8 cellular contexts compared by ENCODE assay signal in the genomic region with DNA sequence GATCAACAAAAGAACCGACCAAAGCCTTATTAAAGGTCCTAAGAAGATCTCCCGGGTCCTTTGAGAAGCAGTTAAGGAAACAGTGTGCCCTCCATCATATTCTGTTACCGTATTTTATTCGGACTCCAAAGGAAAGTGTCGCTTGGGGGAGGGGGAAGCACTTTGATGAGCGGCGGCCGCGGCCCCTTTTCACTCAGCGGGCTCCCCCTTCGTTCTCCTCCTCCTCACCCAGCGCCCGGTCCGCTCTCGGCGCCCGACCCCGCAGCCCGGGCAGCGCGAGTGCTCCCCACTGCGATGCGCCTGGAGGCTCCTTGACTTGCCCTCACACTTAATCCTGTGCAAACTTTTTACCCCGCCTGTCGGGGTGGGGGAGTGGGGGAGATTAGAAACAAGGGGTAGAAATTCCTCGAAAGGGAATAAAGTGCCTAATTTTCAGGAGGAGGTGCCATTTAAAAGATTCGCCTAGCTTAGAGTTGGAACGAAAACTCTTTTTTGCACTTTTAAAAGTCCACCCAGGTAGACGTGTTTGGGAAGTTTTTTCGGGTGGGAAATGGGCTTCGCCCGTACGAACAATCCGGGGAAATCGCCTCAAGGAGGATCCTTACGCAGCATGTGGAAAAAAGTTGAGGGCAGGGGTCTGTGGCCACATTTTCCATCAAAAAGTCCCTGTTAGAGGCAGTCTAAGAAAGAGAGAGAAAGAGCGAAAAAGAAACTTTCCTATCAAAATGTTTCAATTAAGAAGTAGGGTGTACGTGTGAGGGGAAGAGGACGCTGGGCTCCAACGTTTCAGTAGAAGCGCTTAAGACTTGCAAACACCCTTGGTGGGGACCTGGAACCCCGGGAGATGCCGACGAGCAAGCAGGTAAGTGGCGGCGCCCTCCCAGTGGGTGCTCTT. TPM values are rescaled to one million over a fixed set of nuclear protein-coding genes. Genes with fewer than 3 reads are reported as not detected.
DNase-seq lines count a peak whose midpoint lies in the region; ATAC-seq and TF ChIP-seq lines count a peak whose summit lies in the region.

No MANE protein-coding gene starts in this region.

- H3K4me3 ChIP-seq in AG04449 (ENCODE audit: low read depth, low read length) (peak overlapping the region; percentile 42), GM23338 (peak overlapping the region; percentile 89), WERI-Rb-1 (ENCODE audit: low read depth, low read length) (peak overlapping the region; percentile 58), left ventricle myocardium inferior (peak overlapping the region; percentile 69)

- H3K27me3 Mint-ChIP-seq in GM23338 (ENCODE audit: insufficient read depth, low read depth, poor library complexity) = peaks cover 95% of the 10 kb centered on the region

- no peak for DNase-seq in AG04449 (ENCODE audit: low read depth, low spot score)
- peak; percentile 78 for DNase-seq in GM23338 (ENCODE audit: low spot score)
- DNase-seq in WERI-Rb-1 = peak; percentile 20
- no peak for DNase-seq in left ventricle myocardium inferior
- DNase-seq in stimulated activated effector memory CD8-positive, alpha-beta T cell treated with anti-CD3 and anti-CD28 coated beads, Interleukin-12 subunit alpha, Interleukin-12 subunit beta, amount 100 ng/mL, for 72 hours (ENCODE audit: low spot score in 2 of 2) = no peak
- no peak for DNase-seq in stimulated activated naive CD4-positive, alpha-beta T cell treated with Interleukin-2 at 50 U/mL for 16 hours (lab: John Stamatoyannopoulos, UW)
- no peak for DNase-seq in SHP77 treated with DMSO at 0.1 percent for 48 hours (lab: John Stamatoyannopoulos, UW)
- no peak for DNase-seq in stimulated activated naive CD4-positive, alpha-beta T cell (lab: John Stamatoyannopoulos, UW)

- peaks cover 25% of the 10 kb centered on the region for H3F3A ChIP-seq in GM23338 (replicated peaks; ENCODE audit: low read depth)

- H2AFZ ChIP-seq in GM23338 = peak overlapping the region; percentile 54

- H3K4me3 Mint-ChIP-seq in GM23338 = peak overlapping the region; percentile 73
- H3K4me3 Mint-ChIP-seq in stimulated activated effector memory CD8-positive, alpha-beta T cell treated with anti-CD3 and anti-CD28 coated beads, Interleukin-12 subunit alpha, Interleukin-12 subunit beta, amount 100 ng/mL, for 72 hours = peak overlapping the region; percentile 85

- peaks cover 12% of the 10 kb centered on the region for H4K20me1 ChIP-seq in GM23338 (replicated peaks; ENCODE audit: insufficient read depth)

- H3K27me3 ChIP-seq in GM23338 (ENCODE audit: insufficient read depth) (peaks cover 90% of the 10 kb centered on the region), WERI-Rb-1 (ENCODE audit: insufficient read depth, low read depth, severe bottlenecking) (peaks cover 60% of the 10 kb centered on the region), left ventricle myocardium inferior (ENCODE audit: low read depth) (peaks cover 100% of the 10 kb centered on the region)

- H3K36me3 ChIP-seq in GM23338 (ENCODE audit: insufficient read depth) (no peaks in the 10 kb centered on the region), WERI-Rb-1 (no peaks in the 10 kb centered on the region), left ventricle myocardium inferior (peaks cover 16% of the 10 kb centered on the region)

- no peaks in the 10 kb centered on the region for H3K79me2 ChIP-seq in GM23338 (replicated peaks; ENCODE audit: insufficient read depth)

- ATAC-seq in GM23338 = no peak; the same call in 2 of the 3 replicates
- no peak for ATAC-seq in stimulated activated effector memory CD8-positive, alpha-beta T cell treated with anti-CD3 and anti-CD28 coated beads, Interleukin-12 subunit alpha, Interleukin-12 subunit beta, amount 100 ng/mL, for 72 hours

- peaks cover 60% of the 10 kb centered on the region for H3K4me1 Mint-ChIP-seq in GM23338
- peaks cover 51% of the 10 kb centered on the region for H3K4me1 Mint-ChIP-seq in stimulated activated effector memory CD8-positive, alpha-beta T cell treated with anti-CD3 and anti-CD28 coated beads, Interleukin-12 subunit alpha, Interleukin-12 subunit beta, amount 100 ng/mL, for 72 hours

- H3K27ac ChIP-seq in GM23338 (ENCODE audit: low read depth) (no peak overlapping the region), WERI-Rb-1 (no peak overlapping the region), left ventricle myocardium inferior (replicated peaks) (no peak overlapping the region)

- H3K9me2 ChIP-seq in GM23338 (ENCODE audit: insufficient read depth) = no peaks in the 10 kb centered on the region

- intact Hi-C loops in left ventricle myocardium inferior (cut with micrococcal nuclease) = no loop called here

- H3K36me3 Mint-ChIP-seq in GM23338 (ENCODE audit: low read depth) = peaks cover 7% of the 10 kb centered on the region; the same call in 2 of the 3 replicates
- H3K36me3 Mint-ChIP-seq in stimulated activated effector memory CD8-positive, alpha-beta T cell treated with anti-CD3 and anti-CD28 coated beads, Interleukin-12 subunit alpha, Interleukin-12 subunit beta, amount 100 ng/mL, for 72 hours = peaks cover 5% of the 10 kb centered on the region

- H3K4me1 ChIP-seq in GM23338 (ENCODE audit: insufficient read depth) = peaks cover 61% of the 10 kb centered on the region
- peaks cover 56% of the 10 kb centered on the region for H3K4me1 ChIP-seq in left ventricle myocardium inferior

- peak overlapping the region; percentile 96 for H3K4me2 ChIP-seq in GM23338

- no peak overlapping the region for H3K27ac Mint-ChIP-seq in GM23338
- H3K27ac Mint-ChIP-seq in stimulated activated effector memory CD8-positive, alpha-beta T cell treated with anti-CD3 and anti-CD28 coated beads, Interleukin-12 subunit alpha, Interleukin-12 subunit beta, amount 100 ng/mL, for 72 hours = peak overlapping the region; percentile 54

- H3K9me3 Mint-ChIP-seq in GM23338 = peaks cover 2% of the 10 kb centered on the region; the same call in 2 of the 3 replicates
- no peaks in the 10 kb centered on the region for H3K9me3 Mint-ChIP-seq in stimulated activated effector memory CD8-positive, alpha-beta T cell treated with anti-CD3 and anti-CD28 coated beads, Interleukin-12 subunit alpha, Interleukin-12 subunit beta, amount 100 ng/mL, for 72 hours

- CTCF ChIA-PET in AG04449 (lab: Yijun Ruan, JAX) = interaction anchor here (1.0 kb wide), 1 partner anchor 9 kb away, joined by 3 read pairs; no protein-coding TSS in a partner anchor

- no peaks in the 10 kb centered on the region for H3K9me3 ChIP-seq in WERI-Rb-1 (ENCODE audit: severe bottlenecking)
- H3K9me3 ChIP-seq in left ventricle myocardium inferior (replicated peaks) = no peaks in the 10 kb centered on the region

- POLR2A ChIA-PET in AG04449 (lab: Yijun Ruan, JAX) = no interaction called here

- TF ChIP-seq CTCF in AG04449 (IDR thresholded peaks at IDR 0.05; ENCODE audit: insufficient read depth, low read length, missing control alignments) (no peak), GM23338 (conservative IDR thresholded peaks at IDR 0.05; ENCODE audit: low read depth in 2 of 2) (no peak), WERI-Rb-1 (IDR thresholded peaks at IDR 0.05; ENCODE audit: low read depth, low read length) (no peak), left ventricle myocardium inferior (IDR thresholded peaks at IDR 0.05; ENCODE audit: borderline replicate concordance) (no peak)

TF ChIP-seq in GM23338, 12 proteins besides CTCF, POLR2A, EP300 and RAD21 (continues in another document):
- TF ChIP-seq, protein P1, sequence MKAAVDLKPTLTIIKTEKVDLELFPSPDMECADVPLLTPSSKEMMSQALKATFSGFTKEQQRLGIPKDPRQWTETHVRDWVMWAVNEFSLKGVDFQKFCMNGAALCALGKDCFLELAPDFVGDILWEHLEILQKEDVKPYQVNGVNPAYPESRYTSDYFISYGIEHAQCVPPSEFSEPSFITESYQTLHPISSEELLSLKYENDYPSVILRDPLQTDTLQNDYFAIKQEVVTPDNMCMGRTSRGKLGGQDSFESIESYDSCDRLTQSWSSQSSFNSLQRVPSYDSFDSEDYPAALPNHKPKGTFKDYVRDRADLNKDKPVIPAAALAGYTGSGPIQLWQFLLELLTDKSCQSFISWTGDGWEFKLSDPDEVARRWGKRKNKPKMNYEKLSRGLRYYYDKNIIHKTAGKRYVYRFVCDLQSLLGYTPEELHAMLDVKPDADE (IDR thresholded peaks at IDR 0.05) = no peak
- TF ChIP-seq POLR2AphosphoS5 (IDR thresholded peaks at IDR 0.05; ENCODE audit: low read depth) (no peak), NANOG (IDR thresholded peaks at IDR 0.05; ENCODE audit: borderline replicate concordance) (no peak), ZNF114 (CRISPR knock-in tag; IDR thresholded peaks at IDR 0.05) (no peak), CREB1 (CRISPR knock-in tag; IDR thresholded peaks at IDR 0.05; ENCODE audit: low read depth) (no peak)
- TF ChIP-seq, protein P2, sequence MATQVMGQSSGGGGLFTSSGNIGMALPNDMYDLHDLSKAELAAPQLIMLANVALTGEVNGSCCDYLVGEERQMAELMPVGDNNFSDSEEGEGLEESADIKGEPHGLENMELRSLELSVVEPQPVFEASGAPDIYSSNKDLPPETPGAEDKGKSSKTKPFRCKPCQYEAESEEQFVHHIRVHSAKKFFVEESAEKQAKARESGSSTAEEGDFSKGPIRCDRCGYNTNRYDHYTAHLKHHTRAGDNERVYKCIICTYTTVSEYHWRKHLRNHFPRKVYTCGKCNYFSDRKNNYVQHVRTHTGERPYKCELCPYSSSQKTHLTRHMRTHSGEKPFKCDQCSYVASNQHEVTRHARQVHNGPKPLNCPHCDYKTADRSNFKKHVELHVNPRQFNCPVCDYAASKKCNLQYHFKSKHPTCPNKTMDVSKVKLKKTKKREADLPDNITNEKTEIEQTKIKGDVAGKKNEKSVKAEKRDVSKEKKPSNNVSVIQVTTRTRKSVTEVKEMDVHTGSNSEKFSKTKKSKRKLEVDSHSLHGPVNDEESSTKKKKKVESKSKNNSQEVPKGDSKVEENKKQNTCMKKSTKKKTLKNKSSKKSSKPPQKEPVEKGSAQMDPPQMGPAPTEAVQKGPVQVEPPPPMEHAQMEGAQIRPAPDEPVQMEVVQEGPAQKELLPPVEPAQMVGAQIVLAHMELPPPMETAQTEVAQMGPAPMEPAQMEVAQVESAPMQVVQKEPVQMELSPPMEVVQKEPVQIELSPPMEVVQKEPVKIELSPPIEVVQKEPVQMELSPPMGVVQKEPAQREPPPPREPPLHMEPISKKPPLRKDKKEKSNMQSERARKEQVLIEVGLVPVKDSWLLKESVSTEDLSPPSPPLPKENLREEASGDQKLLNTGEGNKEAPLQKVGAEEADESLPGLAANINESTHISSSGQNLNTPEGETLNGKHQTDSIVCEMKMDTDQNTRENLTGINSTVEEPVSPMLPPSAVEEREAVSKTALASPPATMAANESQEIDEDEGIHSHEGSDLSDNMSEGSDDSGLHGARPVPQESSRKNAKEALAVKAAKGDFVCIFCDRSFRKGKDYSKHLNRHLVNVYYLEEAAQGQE (IDR thresholded peaks at IDR 0.05; ENCODE audit: unreplicated experiment) = no peak

RNA-seq across cellular contexts. Expression of a gene that starts 1.1 kb away (rescaled TPM):
- 0.74 and 1.3 TPM in 2 replicates for total RNA-seq in GM23338 (2014; rRNA removed; shearing (Covaris generic))
- polyA plus RNA-seq in GM23338 (2016; fragmentation: Nextera tagmentation; extraction: Ambion mirVana) = 1.1 and 2.2 TPM in 2 replicates
- not detected for total RNA-seq in left ventricle myocardium inferior

Comparison
In these comparisons a context has a peak if more than half of its experiments do, and no peak if none do; other contexts are left out.
1. DNase-seq: peak in GM23338 (single experiment) and WERI-Rb-1 (single experiment); none in AG04449 (single experiment), left ventricle myocardium inferior (single experiment), stimulated activated effector memory CD8-positive, alpha-beta T cell treated with anti-CD3 and anti-CD28 coated beads, Interleukin-12 subunit alpha, Interleukin-12 subunit beta, amount 100 ng/mL, for 72 hours (0 of 2), stimulated activated naive CD4-positive, alpha-beta T cell treated with Interleukin-2 at 50 U/mL for 16 hours (single experiment), SHP77 treated with DMSO at 0.1 percent for 48 hours (single experiment) and stimulated activated naive CD4-positive, alpha-beta T cell (0 of 6).
2. Peak in every context shown above with its lines, with median percentiles within 50 percentile points of each other: H3K4me3 ChIP-seq.